In genomic region chr15:55993111-55993803, GRCh38 we compare ENCODE assay signal across 1 cellular context.
TF ChIP-seq lines count a peak whose summit lies in the region.

TSS of gene NEDD4 (minus strand) at chr15:55993612. CDS start at chr15:55993555, 57 bp downstream.

TF ChIP-seq in HepG2, 621 proteins besides CTCF, POLR2A, EP300 and RAD21 (continued from another document and continues in another):
- TF ChIP-seq SNAPC4 (CRISPR knock-in tag; IDR thresholded peaks at IDR 0.05) (no peak), DMAP1 (CRISPR knock-in tag; IDR thresholded peaks at IDR 0.05) (peak; percentile 71; the same call in 1 of the 2 replicates), ZNF776 (CRISPR knock-in tag; IDR thresholded peaks at IDR 0.05) (0 out of 2 replicates have a peak, but pooled peaks have one; percentile 40), PPARG (CRISPR knock-in tag; conservative IDR thresholded peaks at IDR 0.05) (no peak), SKI (IDR thresholded peaks at IDR 0.05; ENCODE audit: partially characterized antibody) (no peak), IRX3 (CRISPR knock-in tag; IDR thresholded peaks at IDR 0.05; ENCODE audit: borderline replicate concordance, low read depth) (no peak), ZNF607 (CRISPR knock-in tag; IDR thresholded peaks at IDR 0.05; ENCODE audit: borderline replicate concordance) (peak; percentile 86), ZNF883 (CRISPR knock-in tag; IDR thresholded peaks at IDR 0.05; ENCODE audit: not compliant biosample characterization) (peak; percentile 64), ATF1 (CRISPR knock-in tag; IDR thresholded peaks at IDR 0.05) (no peak), TOE1 (CRISPR knock-in tag; IDR thresholded peaks at IDR 0.05) (0 out of 2 replicates have a peak, but pooled peaks have one; percentile 26), NR2C2 (CRISPR knock-in tag; IDR thresholded peaks at IDR 0.05; ENCODE audit: borderline replicate concordance) (no peak), ZNF670 (CRISPR knock-in tag; IDR thresholded peaks at IDR 0.05; ENCODE audit: borderline replicate concordance) (no peak), KAT2B (IDR thresholded peaks at IDR 0.05; ENCODE audit: borderline replicate concordance, low read depth, low read length) (no peak), GABPB1 (CRISPR knock-in tag; IDR thresholded peaks at IDR 0.05) (peak; percentile 78), EHMT2 (IDR thresholded peaks at IDR 0.05; ENCODE audit: borderline replicate concordance, low read depth, low read length) (no peak), RFX5 (IDR thresholded peaks at IDR 0.05; ENCODE audit: low read depth, low read length) (no peak), SRSF1 (optimal IDR thresholded peaks at IDR 0.05; ENCODE audit: low read depth, low read length) (peak; percentile 33), ZBTB42 (CRISPR knock-in tag; IDR thresholded peaks at IDR 0.05) (no peak), MEF2D (CRISPR knock-in tag; IDR thresholded peaks at IDR 0.05) (0 out of 2 replicates have a peak, but pooled peaks have one; percentile 1), HMG20B (CRISPR knock-in tag; conservative IDR thresholded peaks at IDR 0.05) (no peak), RXRB (CRISPR knock-in tag; IDR thresholded peaks at IDR 0.05; ENCODE audit: borderline replicate concordance) (peak; percentile 35; the same call in 1 of the 2 replicates), SP5 (CRISPR knock-in tag; IDR thresholded peaks at IDR 0.05; ENCODE audit: borderline replicate concordance, low read depth) (peak; percentile 89), GATAD1 (CRISPR knock-in tag; IDR thresholded peaks at IDR 0.05) (no peak; the same call in 1 of the 2 replicates), ZFX (CRISPR knock-in tag; IDR thresholded peaks at IDR 0.05; ENCODE audit: low read depth) (peak; percentile 47), ARNT2 (CRISPR knock-in tag; IDR thresholded peaks at IDR 0.05; ENCODE audit: low read depth) (0 out of 2 replicates have a peak, but pooled peaks have one; percentile 10), SATB2 (CRISPR knock-in tag; IDR thresholded peaks at IDR 0.05) (no peak), RXRA (CRISPR knock-in tag; IDR thresholded peaks at IDR 0.05) (peak; percentile 49; the same call in 1 of the 2 replicates), KDM2A (CRISPR knock-in tag; IDR thresholded peaks at IDR 0.05; ENCODE audit: borderline replicate concordance, low read depth) (peak; percentile 73), HOXD1 (CRISPR knock-in tag; IDR thresholded peaks at IDR 0.05) (no peak), TEAD3 (CRISPR knock-in tag; optimal IDR thresholded peaks at IDR 0.05; ENCODE audit: borderline replicate concordance) (peak; percentile 12), ZFP1 (CRISPR knock-in tag; IDR thresholded peaks at IDR 0.05) (peak; percentile 24; the same call in 1 of the 2 replicates), ZNF513 (CRISPR knock-in tag; conservative IDR thresholded peaks at IDR 0.05) (no peak), ZNF101 (CRISPR knock-in tag; IDR thresholded peaks at IDR 0.05; ENCODE audit: borderline replicate concordance, low read depth) (no peak), CCDC6 (CRISPR knock-in tag; IDR thresholded peaks at IDR 0.05) (no peak), PRPF4 (IDR thresholded peaks at IDR 0.05; ENCODE audit: low read depth, low read length, poor library complexity, severe bottlenecking) (no peak), CENPBD1 (CRISPR knock-in tag; IDR thresholded peaks at IDR 0.05; ENCODE audit: borderline replicate concordance, low read depth) (no peak)
- TF ChIP-seq, protein P1, sequence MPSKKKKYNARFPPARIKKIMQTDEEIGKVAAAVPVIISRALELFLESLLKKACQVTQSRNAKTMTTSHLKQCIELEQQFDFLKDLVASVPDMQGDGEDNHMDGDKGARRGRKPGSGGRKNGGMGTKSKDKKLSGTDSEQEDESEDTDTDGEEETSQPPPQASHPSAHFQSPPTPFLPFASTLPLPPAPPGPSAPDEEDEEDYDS (CRISPR knock-in tag; IDR thresholded peaks at IDR 0.05), result peak; percentile 51; the same call in 1 of the 2 replicates
- TF ChIP-seq, protein P2, sequence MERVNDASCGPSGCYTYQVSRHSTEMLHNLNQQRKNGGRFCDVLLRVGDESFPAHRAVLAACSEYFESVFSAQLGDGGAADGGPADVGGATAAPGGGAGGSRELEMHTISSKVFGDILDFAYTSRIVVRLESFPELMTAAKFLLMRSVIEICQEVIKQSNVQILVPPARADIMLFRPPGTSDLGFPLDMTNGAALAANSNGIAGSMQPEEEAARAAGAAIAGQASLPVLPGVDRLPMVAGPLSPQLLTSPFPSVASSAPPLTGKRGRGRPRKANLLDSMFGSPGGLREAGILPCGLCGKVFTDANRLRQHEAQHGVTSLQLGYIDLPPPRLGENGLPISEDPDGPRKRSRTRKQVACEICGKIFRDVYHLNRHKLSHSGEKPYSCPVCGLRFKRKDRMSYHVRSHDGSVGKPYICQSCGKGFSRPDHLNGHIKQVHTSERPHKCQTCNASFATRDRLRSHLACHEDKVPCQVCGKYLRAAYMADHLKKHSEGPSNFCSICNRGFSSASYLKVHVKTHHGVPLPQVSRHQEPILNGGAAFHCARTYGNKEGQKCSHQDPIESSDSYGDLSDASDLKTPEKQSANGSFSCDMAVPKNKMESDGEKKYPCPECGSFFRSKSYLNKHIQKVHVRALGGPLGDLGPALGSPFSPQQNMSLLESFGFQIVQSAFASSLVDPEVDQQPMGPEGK (CRISPR knock-in tag; IDR thresholded peaks at IDR 0.05), result peak; percentile 85
- TF ChIP-seq, protein P3, sequence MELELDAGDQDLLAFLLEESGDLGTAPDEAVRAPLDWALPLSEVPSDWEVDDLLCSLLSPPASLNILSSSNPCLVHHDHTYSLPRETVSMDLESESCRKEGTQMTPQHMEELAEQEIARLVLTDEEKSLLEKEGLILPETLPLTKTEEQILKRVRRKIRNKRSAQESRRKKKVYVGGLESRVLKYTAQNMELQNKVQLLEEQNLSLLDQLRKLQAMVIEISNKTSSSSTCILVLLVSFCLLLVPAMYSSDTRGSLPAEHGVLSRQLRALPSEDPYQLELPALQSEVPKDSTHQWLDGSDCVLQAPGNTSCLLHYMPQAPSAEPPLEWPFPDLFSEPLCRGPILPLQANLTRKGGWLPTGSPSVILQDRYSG (CRISPR knock-in tag; IDR thresholded peaks at IDR 0.05), result no peak
- TF ChIP-seq, protein P4, sequence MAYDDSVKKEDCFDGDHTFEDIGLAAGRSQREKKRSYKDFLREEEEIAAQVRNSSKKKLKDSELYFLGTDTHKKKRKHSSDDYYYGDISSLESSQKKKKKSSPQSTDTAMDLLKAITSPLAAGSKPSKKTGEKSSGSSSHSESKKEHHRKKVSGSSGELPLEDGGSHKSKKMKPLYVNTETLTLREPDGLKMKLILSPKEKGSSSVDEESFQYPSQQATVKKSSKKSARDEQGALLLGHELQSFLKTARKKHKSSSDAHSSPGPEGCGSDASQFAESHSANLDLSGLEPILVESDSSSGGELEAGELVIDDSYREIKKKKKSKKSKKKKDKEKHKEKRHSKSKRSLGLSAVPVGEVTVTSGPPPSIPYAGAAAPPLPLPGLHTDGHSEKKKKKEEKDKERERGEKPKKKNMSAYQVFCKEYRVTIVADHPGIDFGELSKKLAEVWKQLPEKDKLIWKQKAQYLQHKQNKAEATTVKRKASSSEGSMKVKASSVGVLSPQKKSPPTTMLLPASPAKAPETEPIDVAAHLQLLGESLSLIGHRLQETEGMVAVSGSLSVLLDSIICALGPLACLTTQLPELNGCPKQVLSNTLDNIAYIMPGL (CRISPR knock-in tag; IDR thresholded peaks at IDR 0.05; ENCODE audit: borderline replicate concordance in 1 of 2, low read depth in 1 of 2), result peak; percentile 95
- TF ChIP-seq, protein P5, sequence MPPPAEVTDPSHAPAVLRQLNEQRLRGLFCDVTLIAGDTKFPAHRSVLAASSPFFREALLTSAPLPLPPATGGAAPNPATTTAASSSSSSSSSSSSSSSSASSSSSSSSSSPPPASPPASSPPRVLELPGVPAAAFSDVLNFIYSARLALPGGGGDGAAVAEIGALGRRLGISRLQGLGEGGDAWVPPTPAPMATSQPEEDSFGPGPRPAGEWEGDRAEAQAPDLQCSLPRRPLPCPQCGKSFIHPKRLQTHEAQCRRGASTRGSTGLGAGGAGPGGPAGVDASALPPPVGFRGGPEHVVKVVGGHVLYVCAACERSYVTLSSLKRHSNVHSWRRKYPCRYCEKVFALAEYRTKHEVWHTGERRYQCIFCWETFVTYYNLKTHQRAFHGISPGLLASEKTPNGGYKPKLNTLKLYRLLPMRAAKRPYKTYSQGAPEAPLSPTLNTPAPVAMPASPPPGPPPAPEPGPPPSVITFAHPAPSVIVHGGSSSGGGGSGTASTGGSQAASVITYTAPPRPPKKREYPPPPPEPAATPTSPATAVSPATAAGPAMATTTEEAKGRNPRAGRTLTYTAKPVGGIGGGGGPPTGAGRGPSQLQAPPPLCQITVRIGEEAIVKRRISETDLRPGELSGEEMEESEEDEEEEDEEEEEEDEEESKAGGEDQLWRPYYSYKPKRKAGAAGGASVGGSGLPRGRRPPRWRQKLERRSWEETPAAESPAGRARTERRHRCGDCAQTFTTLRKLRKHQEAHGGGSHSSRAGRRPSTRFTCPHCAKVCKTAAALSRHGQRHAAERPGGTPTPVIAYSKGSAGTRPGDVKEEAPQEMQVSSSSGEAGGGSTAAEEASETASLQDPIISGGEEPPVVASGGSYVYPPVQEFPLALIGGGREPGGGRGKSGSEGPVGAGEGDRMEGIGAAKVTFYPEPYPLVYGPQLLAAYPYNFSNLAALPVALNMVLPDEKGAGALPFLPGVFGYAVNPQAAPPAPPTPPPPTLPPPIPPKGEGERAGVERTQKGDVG (CRISPR knock-in tag; IDR thresholded peaks at IDR 0.05; ENCODE audit: borderline replicate concordance), result no peak
- TF ChIP-seq, protein P6, sequence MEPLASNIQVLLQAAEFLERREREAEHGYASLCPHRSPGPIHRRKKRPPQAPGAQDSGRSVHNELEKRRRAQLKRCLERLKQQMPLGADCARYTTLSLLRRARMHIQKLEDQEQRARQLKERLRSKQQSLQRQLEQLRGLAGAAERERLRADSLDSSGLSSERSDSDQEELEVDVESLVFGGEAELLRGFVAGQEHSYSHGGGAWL (CRISPR knock-in tag; IDR thresholded peaks at IDR 0.05), result peak; percentile 36; the same call in 1 of the 2 replicates
- TF ChIP-seq, protein P7, sequence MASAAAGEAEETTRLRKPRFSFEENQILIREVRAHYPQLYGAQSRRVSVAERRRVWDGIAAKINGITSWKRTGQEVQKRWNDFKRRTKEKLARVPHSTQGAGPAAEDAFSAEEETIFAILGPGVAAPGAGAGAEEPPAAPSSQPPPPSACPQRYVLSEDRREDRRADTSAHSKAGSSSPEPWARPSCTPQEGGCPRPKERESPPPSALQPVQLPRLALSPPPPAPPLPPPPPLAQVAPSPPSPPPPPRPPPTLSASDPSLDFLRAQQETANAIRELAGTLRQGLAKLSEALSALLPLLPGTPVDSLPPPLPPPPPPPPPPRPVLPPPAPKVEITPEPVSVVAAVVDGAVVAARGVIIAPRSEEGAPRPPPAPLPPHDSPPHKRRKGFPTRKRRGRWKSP (CRISPR knock-in tag; IDR thresholded peaks at IDR 0.05), result peak; percentile 67; the same call in 1 of the 2 replicates
